ENCODE assay signal across 20 cellular contexts in genomic region chr11:2320591-2321310, GRCh38. TPM values are rescaled to one million over a fixed set of nuclear protein-coding genes. Genes with fewer than 3 reads are reported as not detected.
A peak's percentile ranks its signal among the peaks of the same experiment; 100 is the strongest.
DNase-seq lines count a peak whose midpoint lies in the region; ATAC-seq, FAIRE-seq and TF ChIP-seq lines count a peak whose summit lies in the region.
"Had no signal": no experiment of that assay in that cellular context is flagged by ENCODE, and none has a peak within 500 bp of the region (broad histone marks: within the 10 kb centered on the region; RNA-seq: fewer than 3 reads in every experiment).

No MANE protein-coding gene starts in this region.

- no peaks in the 10 kb centered on the region for H3K9me1 ChIP-seq in K562 (ENCODE audit: control insufficient read depth, insufficient read depth, low read length)

- H3K4me1 ChIP-seq in heart left ventricle, result peaks cover 0 to 10% (median 5%) of the 10 kb centered on the region in 12 donors
- peaks cover 0 to 8% of the 10 kb centered on the region in 2 experiments; a peak in 2 of 5 replicates for H3K4me1 ChIP-seq in K562 (replicated peaks in 1 of 2; ENCODE audit: control insufficient read depth in 2 of 2, insufficient read depth in 2 of 2, low read length in 2 of 2)
- H3K4me1 ChIP-seq in upper lobe of right lung, result no peaks in the 10 kb centered on the region
- no peaks in the 10 kb centered on the region for H3K4me1 ChIP-seq in foreskin keratinocyte
- H3K4me1 ChIP-seq: A549, Peyer's patch had no signal

- ATAC-seq in heart left ventricle (no peak), K562 (no peak), upper lobe of right lung (no peak), foreskin keratinocyte (no peak)
- ATAC-seq: Right ventricle myocardium inferior had no signal

- H3K36me3 ChIP-seq in heart left ventricle (no peaks in the 10 kb centered on the region), K562 (ENCODE audit: control insufficient read depth, insufficient read depth, low read length) (no peaks in the 10 kb centered on the region), upper lobe of right lung (no peaks in the 10 kb centered on the region)
- H3K36me3 ChIP-seq: BLaER1 treated with 17β-estradiol and CSF1 and Interleukin-3, amounts not matched to agents 10 nM and 100 nM; Peyer's patch had no signal

- no peak for TF ChIP-seq EP300 in K562 (IDR thresholded peaks at IDR 0.05; ENCODE audit: low read length)

- no peak overlapping the region for H3K4me2 ChIP-seq in K562 (ENCODE audit: insufficient read depth, low read length)
- H3K4me2 ChIP-seq: A549 had no signal

- peak; percentile 60 for DNase-seq in cardiac septum (ENCODE audit: low spot score)
- DNase-seq in heart left ventricle, result no peak
- DNase-seq in K562 (ENCODE audit: extremely low read depth in 1 of 4, low spot score in 3 of 4), result no peak
- DNase-seq in mesenteric fat pad (ENCODE audit: low spot score), result peak; percentile 84
- peak; percentile 52 for DNase-seq in upper lobe of right lung
- no peak for DNase-seq in D721Med (ENCODE audit: insufficient read length, low spot score)
- no peak for DNase-seq in foreskin keratinocyte
- DNase-seq: CD8-positive, alpha-beta memory T cell; DMS79 treated with DMSO at 0.1 percent for 48 hours; H7; HFFc6; KBM-7; NCI-H1694 treated with DMSO at 0.1 percent for 48 hours; NCI-H510A; NCI-H748 treated with DMSO at 0.1 percent for 48 hours; NK-92 treated with Interleukin-12 subunit alpha and Interleukin-12 subunit beta, amount 100 ng/mL, for 24 hours had no signal

- POLR2A ChIA-PET in K562 (lab: Yijun Ruan, JAX), result interaction anchor here (0.6 to 1.0 kb wide), 2 partner anchors 12 to 271 kb away, joined by 3 read pairs; no protein-coding TSS in a partner anchor

- no peaks in the 10 kb centered on the region for H3K79me2 ChIP-seq in K562 (ENCODE audit: control insufficient read depth, insufficient read depth, low read length)

- no peaks in the 10 kb centered on the region for H3K27me3 ChIP-seq in heart left ventricle
- peaks cover 21 to 58% of the 10 kb centered on the region in 2 experiments; a peak in 4 of 5 replicates for H3K27me3 ChIP-seq in K562 (ENCODE audit: control insufficient read depth in 2 of 2, insufficient read depth in 2 of 2, low read length in 2 of 2)
- H3K27me3 ChIP-seq in upper lobe of right lung, result no peaks in the 10 kb centered on the region
- H3K27me3 ChIP-seq in foreskin keratinocyte, result no peaks in the 10 kb centered on the region
- H3K27me3 ChIP-seq: Peyer's patch had no signal

- H3K4me3 ChIP-seq in heart left ventricle (no peak overlapping the region), K562 (no peak overlapping the region), upper lobe of right lung (no peak overlapping the region)
- H3K4me3 ChIP-seq: A549; BLaER1 treated with 17β-estradiol and CSF1 and Interleukin-3, amounts not matched to agents 10 nM and 100 nM; Peyer's patch had no signal

- intact Hi-C loops in cardiac septum (cut with DNase I) (no loop called here), heart left ventricle (cut with DNase I) (no loop called here), K562 (cut with micrococcal nuclease) (no loop called here), upper lobe of right lung (cut with DNase I) (no loop called here)

- TF ChIP-seq CTCF in heart left ventricle (IDR thresholded peaks at IDR 0.05), result no peak
- no peak for TF ChIP-seq CTCF in K562 (IDR thresholded peaks at IDR 0.05 in 2 of 3, conservative IDR thresholded peaks at IDR 0.05 in 1 of 3; ENCODE audit: insufficient read depth in 2 of 3, low read depth in 1 of 3, low read length in 3 of 3)
- TF ChIP-seq CTCF in upper lobe of right lung (IDR thresholded peaks at IDR 0.05), result no peak
- TF ChIP-seq CTCF in D721Med (IDR thresholded peaks at IDR 0.05; ENCODE audit: insufficient read depth, missing control alignments), result no peak
- no peak for TF ChIP-seq CTCF in foreskin keratinocyte (conservative IDR thresholded peaks at IDR 0.05)

- no peak overlapping the region for H2AFZ ChIP-seq in K562 (ENCODE audit: low read depth, low read length)

- FAIRE-seq in K562 (lab: Jason Lieb, UNC) (no peak), D721Med (lab: Jason Lieb, UNC) (no peak)
- FAIRE-seq: A549 had no signal

- 81 to 91% (median 86%) methylated on average over 19 to 22 of the region's 22 CpGs for WGBS in heart left ventricle, 4 donors
- WGBS in K562 (ENCODE audit: insufficient coverage, low coverage, missing lambda C conversion rate), result 6% methylated on average over 21 of the region's 22 CpGs

- no peak overlapping the region for H3K27ac ChIP-seq in heart left ventricle
- H3K27ac ChIP-seq in K562 (ENCODE audit: extremely low read depth, low read depth, low read length), result no peak overlapping the region
- no peak overlapping the region for H3K27ac ChIP-seq in upper lobe of right lung
- no peak overlapping the region for H3K27ac ChIP-seq in foreskin keratinocyte
- H3K27ac ChIP-seq: A549; BLaER1 treated with 17β-estradiol and CSF1 and Interleukin-3, amounts not matched to agents 10 nM and 100 nM had no signal

- TF ChIP-seq RAD21 in K562 (CRISPR knock-in tag; conservative IDR thresholded peaks at IDR 0.05 in 1 of 2, IDR thresholded peaks at IDR 0.05 in 1 of 2), result no peak

- no TSS peak for BruUV-seq in K562 (replicated peaks; lab: Mats Ljungman, UMichigan)

- peaks cover 0 to 17% (median 0%) of the 10 kb centered on the region in 12 donors for H3K9me3 ChIP-seq in heart left ventricle
- no peaks in the 10 kb centered on the region for H3K9me3 ChIP-seq in K562 (replicated peaks; ENCODE audit: control insufficient read depth, insufficient read depth, low read depth, low read length)
- no peaks in the 10 kb centered on the region for H3K9me3 ChIP-seq in upper lobe of right lung
- H3K9me3 ChIP-seq: Peyer's patch had no signal

- in situ Hi-C loops in K562 (cut with MboI), result no loop called here

- CTCF ChIA-PET in K562 (lab: Yijun Ruan, JAX; ENCODE audit: low intra/inter-chr PET ratio), result interaction anchor here (0.6 kb wide), 1 partner anchor 191 kb away, joined by 6 read pairs; no protein-coding TSS in a partner anchor

- no peak overlapping the region for H3K9ac ChIP-seq in K562 (ENCODE audit: insufficient read depth in 1 of 2, low read depth in 2 of 2, low read length in 2 of 2)
- H3K9ac ChIP-seq: BLaER1 treated with 17β-estradiol and CSF1 and Interleukin-3, amounts not matched to agents 10 nM and 100 nM had no signal

- TF ChIP-seq POLR2A in heart left ventricle (IDR thresholded peaks at IDR 0.05) (no peak), K562 (conservative IDR thresholded peaks at IDR 0.05) (no peak)

- no peaks in the 10 kb centered on the region for H4K20me1 ChIP-seq in K562 (replicated peaks; ENCODE audit: control insufficient read depth, insufficient read depth, low read length)

RNA-seq across cellular contexts. Expression of gene TSPAN32, which starts 18.9 kb away (rescaled TPM):
- total RNA-seq in cardiac septum (26.2 TPM), heart left ventricle (10 to 100 TPM in 7 of 9 donors, 1 to 10 TPM in 2; 9.5 to 29.5 (median 19.2) TPM), K562 (2014; rRNA removed) (3.0 and 3.4 TPM in 2 replicates), K562 (2014; rRNA removed; fragmentation: Illumina TruSeq; extraction: Trizol) (0.86 and 1.4 TPM in 2 replicates), K562 (2015; rRNA removed; fragmentation: Illumina TruSeq; extraction: Trizol) (2.6 TPM in 2 replicates), K562 (2021) (4.8 and 5.9 TPM in 2 replicates), mesenteric fat pad (1.3 TPM), upper lobe of right lung (12.2 TPM), foreskin keratinocyte (not detected in 2 replicates)
- polyA plus RNA-seq in heart left ventricle (10 to 100 TPM in 1 of 2 donors, 1 to 10 TPM in 1; 3.5 to 15.5 TPM), K562 (2011; rRNA removed) (4.2 and 9.4 TPM in 2 replicates), K562 (2014; fragmentation: Illumina TruSeq; extraction: Trizol) (0.79 and 2.8 TPM in 2 replicates), K562 (2014; fragmentation: Nextera tagmentation; extraction: Ambion mirVana) (under 1 TPM; 0.21 to 0.57 TPM), K562 (2014; rRNA removed) (3.3 and 7.3 TPM in 2 replicates), foreskin keratinocyte (not detected in 2 replicates)
- total RNA-seq in K562 (2011; cell fraction: chromatin; rRNA removed; ENCODE audit: low replicate concordance), result 8.4 and 16.2 TPM in 2 replicates
- total RNA-seq in K562 (2011; cell fraction: nucleolus; rRNA removed), result 7.1 and 8.5 TPM in 2 replicates
- total RNA-seq in K562 (2011; cell fraction: nucleoplasm; rRNA removed), result 4.3 and 5.9 TPM in 2 replicates
- 4.4 and 6.2 TPM in 2 replicates for polyA plus RNA-seq in K562 (2011; cell fraction: cytosol; rRNA removed)
- 68.0 and 78.0 TPM in 2 replicates for polyA plus RNA-seq in K562 (2011; cell fraction: nucleus; rRNA removed)
- 8.2 and 19.1 TPM in 2 replicates for polyA plus RNA-seq in K562 (2012)
- polyA minus RNA-seq in K562 (2011; rRNA and poly(A)+ RNA removed), result 0.77 and 0.90 TPM in 2 replicates
- 1.4 and 3.4 TPM in 2 replicates for polyA minus RNA-seq in K562 (2011; cell fraction: cytosol; rRNA and poly(A)+ RNA removed)
- 10.0 and 10.3 TPM in 2 replicates for polyA minus RNA-seq in K562 (2011; cell fraction: nucleus; rRNA and poly(A)+ RNA removed)
- total RNA-seq: H7, HFFc6 had no signal
- polyA plus RNA-seq: A549 had no signal

RNA-seq across cellular contexts. Expression of gene C11orf21, which starts 19.0 kb away (rescaled TPM):
- total RNA-seq in cardiac septum (23.2 TPM), heart left ventricle (10 to 100 TPM in 8 of 9 donors, 1 to 10 TPM in 1; 4.8 to 41.2 (median 29.9) TPM), K562 (2014; rRNA removed) (1.3 and 2.0 TPM in 2 replicates), K562 (2014; rRNA removed; fragmentation: Illumina TruSeq; extraction: Trizol) (0.64 and 0.65 TPM in 2 replicates), K562 (2015; rRNA removed; fragmentation: Illumina TruSeq; extraction: Trizol) (2.3 and 2.5 TPM in 2 replicates), K562 (2021) (2.1 and 2.6 TPM in 2 replicates), mesenteric fat pad (1.0 TPM), upper lobe of right lung (6.5 TPM), foreskin keratinocyte (not detected in 2 replicates)
- polyA plus RNA-seq in heart left ventricle (10 to 100 TPM in 1 of 2 donors, 1 to 10 TPM in 1; 5.1 to 34.6 TPM), K562 (2011; rRNA removed) (1.2 and 2.1 TPM in 2 replicates), K562 (2014; fragmentation: Illumina TruSeq; extraction: Trizol) (1.0 and 1.3 TPM in 2 replicates), K562 (2014; fragmentation: Nextera tagmentation; extraction: Ambion mirVana) (under 1 TPM; 0.10 to 0.15 TPM), K562 (2014; rRNA removed) (2.0 and 2.1 TPM in 2 replicates), foreskin keratinocyte (not detected in 2 replicates)
- 1.6 and 4.7 TPM in 2 replicates for total RNA-seq in K562 (2011; cell fraction: chromatin; rRNA removed; ENCODE audit: low replicate concordance)
- total RNA-seq in K562 (2011; cell fraction: nucleolus; rRNA removed), result 2.4 and 3.5 TPM in 2 replicates
- total RNA-seq in K562 (2011; cell fraction: nucleoplasm; rRNA removed), result 1.5 and 3.1 TPM in 2 replicates
- 0.91 and 2.0 TPM in 2 replicates for polyA plus RNA-seq in K562 (2011; cell fraction: cytosol; rRNA removed)
- polyA plus RNA-seq in K562 (2011; cell fraction: nucleus; rRNA removed), result 5.5 and 14.3 TPM in 2 replicates
- 4.3 and 4.5 TPM in 2 replicates for polyA plus RNA-seq in K562 (2012)
- polyA minus RNA-seq in K562 (2011; rRNA and poly(A)+ RNA removed), result 0.99 and 1.0 TPM in 2 replicates
- polyA minus RNA-seq in K562 (2011; cell fraction: cytosol; rRNA and poly(A)+ RNA removed), result 1.4 TPM in 1 of 2 replicates, not detected in the other
- 2.4 and 3.4 TPM in 2 replicates for polyA minus RNA-seq in K562 (2011; cell fraction: nucleus; rRNA and poly(A)+ RNA removed)
- total RNA-seq: H7, HFFc6 had no signal
- polyA plus RNA-seq: A549 had no signal

RNA-seq across cellular contexts. Expression of gene ASCL2, which starts 50.4 kb away (rescaled TPM):
- total RNA-seq in cardiac septum, result not detected
- total RNA-seq in heart left ventricle, result 1 to 10 TPM in 1 of 9 donors, under 1 TPM in 2, not detected in 6; 0.33 to 2.3 (median 0.54) TPM
- polyA plus RNA-seq in heart left ventricle, result under 1 TPM in 1 of 2 donors, not detected in 1; 0.07 TPM
- 0.25 and 0.30 TPM in 2 replicates for total RNA-seq in K562 (2011; cell fraction: chromatin; rRNA removed; ENCODE audit: low replicate concordance)
- total RNA-seq in K562 (2011; cell fraction: nucleolus; rRNA removed), result 0.79 and 0.83 TPM in 2 replicates
- 0.22 and 0.31 TPM in 2 replicates for total RNA-seq in K562 (2011; cell fraction: nucleoplasm; rRNA removed)
- 1.4 and 1.7 TPM in 2 replicates for total RNA-seq in K562 (2014; rRNA removed)
- 0.11 TPM in 1 of 2 replicates, not detected in the other for total RNA-seq in K562 (2014; rRNA removed; fragmentation: Illumina TruSeq; extraction: Trizol)
- 0.36 and 0.53 TPM in 2 replicates for total RNA-seq in K562 (2015; rRNA removed; fragmentation: Illumina TruSeq; extraction: Trizol)
- total RNA-seq in K562 (2021), result 1.1 and 1.2 TPM in 2 replicates
- 0.07 and 0.15 TPM in 2 replicates for polyA plus RNA-seq in K562 (2011; rRNA removed)
- 0.15 and 1.7 TPM in 2 replicates for polyA plus RNA-seq in K562 (2011; cell fraction: cytosol; rRNA removed)
- 0.13 and 0.40 TPM in 2 replicates for polyA plus RNA-seq in K562 (2011; cell fraction: nucleus; rRNA removed)
- 0.93 and 1.0 TPM in 2 replicates for polyA plus RNA-seq in K562 (2012)
- polyA plus RNA-seq in K562 (2014; fragmentation: Illumina TruSeq; extraction: Trizol), result 0.12 and 0.26 TPM in 2 replicates
- polyA plus RNA-seq in K562 (2014; fragmentation: Nextera tagmentation; extraction: Ambion mirVana), result not detected
- 0.76 and 1.4 TPM in 2 replicates for polyA plus RNA-seq in K562 (2014; rRNA removed)
- polyA minus RNA-seq in K562 (2011; rRNA and poly(A)+ RNA removed), result not detected in 2 replicates
- not detected in 2 replicates for polyA minus RNA-seq in K562 (2011; cell fraction: cytosol; rRNA and poly(A)+ RNA removed)
- 0.22 and 0.27 TPM in 2 replicates for polyA minus RNA-seq in K562 (2011; cell fraction: nucleus; rRNA and poly(A)+ RNA removed)
- 0.64 TPM for total RNA-seq in mesenteric fat pad
- 2.2 TPM for total RNA-seq in upper lobe of right lung
- total RNA-seq in foreskin keratinocyte, result 0.21 TPM in 1 of 2 replicates, not detected in the other
- 0.08 and 0.12 TPM in 2 replicates for polyA plus RNA-seq in foreskin keratinocyte
- total RNA-seq: HFFc6 had no signal
- polyA plus RNA-seq: A549 had no signal

RNA-seq across cellular contexts. Expression of gene CD81, which starts 56.4 kb away (rescaled TPM):
- 663 TPM for total RNA-seq in cardiac septum
- total RNA-seq in heart left ventricle, result 100 to 1,000 TPM; 277 to 994 (median 568) TPM
- polyA plus RNA-seq in heart left ventricle, result 100 to 1,000 TPM; 442 to 518 TPM
- total RNA-seq in K562 (2011; cell fraction: chromatin; rRNA removed; ENCODE audit: low replicate concordance), result 93.5 and 278 TPM in 2 replicates
- 344 and 368 TPM in 2 replicates for total RNA-seq in K562 (2011; cell fraction: nucleolus; rRNA removed)
- 240 and 244 TPM in 2 replicates for total RNA-seq in K562 (2011; cell fraction: nucleoplasm; rRNA removed)
- 43.3 and 67.2 TPM in 2 replicates for total RNA-seq in K562 (2014; rRNA removed)
- total RNA-seq in K562 (2014; rRNA removed; fragmentation: Illumina TruSeq; extraction: Trizol), result 37.4 and 60.2 TPM in 2 replicates
- 61.7 and 64.8 TPM in 2 replicates for total RNA-seq in K562 (2015; rRNA removed; fragmentation: Illumina TruSeq; extraction: Trizol)
- total RNA-seq in K562 (2021), result 181 and 189 TPM in 2 replicates
- polyA plus RNA-seq in K562 (2011; rRNA removed), result 76.9 and 103 TPM in 2 replicates
- polyA plus RNA-seq in K562 (2011; cell fraction: cytosol; rRNA removed), result 177 and 219 TPM in 2 replicates
- polyA plus RNA-seq in K562 (2011; cell fraction: nucleus; rRNA removed), result 80.1 and 118 TPM in 2 replicates
- 157 and 238 TPM in 2 replicates for polyA plus RNA-seq in K562 (2012)
- polyA plus RNA-seq in K562 (2014; fragmentation: Illumina TruSeq; extraction: Trizol), result 163 and 169 TPM in 2 replicates
- polyA plus RNA-seq in K562 (2014; fragmentation: Nextera tagmentation; extraction: Ambion mirVana), result 1 to 10 TPM; 2.4 to 7.0 TPM
- 105 and 114 TPM in 2 replicates for polyA plus RNA-seq in K562 (2014; rRNA removed)
- polyA minus RNA-seq in K562 (2011; rRNA and poly(A)+ RNA removed), result 67.7 and 102 TPM in 2 replicates
- 110 and 130 TPM in 2 replicates for polyA minus RNA-seq in K562 (2011; cell fraction: cytosol; rRNA and poly(A)+ RNA removed)
- polyA minus RNA-seq in K562 (2011; cell fraction: nucleus; rRNA and poly(A)+ RNA removed), result 23.2 and 30.1 TPM in 2 replicates
- 723 TPM for total RNA-seq in mesenteric fat pad
- 801 TPM for total RNA-seq in upper lobe of right lung
- total RNA-seq in foreskin keratinocyte, result 240 and 248 TPM in 2 replicates
- polyA plus RNA-seq in foreskin keratinocyte, result 454 and 491 TPM in 2 replicates

Comparison
In these comparisons a context has a peak if more than half of its experiments do, and no peak if none do; other contexts are left out.
1. DNase-seq: peak in cardiac septum (single experiment), mesenteric fat pad (single experiment) and upper lobe of right lung (single experiment); none in heart left ventricle (0 of 5), K562 (0 of 4), D721Med (single experiment) and foreskin keratinocyte (0 of 2).